ENCODE assay signal across 1 cellular context in the genomic region with DNA sequence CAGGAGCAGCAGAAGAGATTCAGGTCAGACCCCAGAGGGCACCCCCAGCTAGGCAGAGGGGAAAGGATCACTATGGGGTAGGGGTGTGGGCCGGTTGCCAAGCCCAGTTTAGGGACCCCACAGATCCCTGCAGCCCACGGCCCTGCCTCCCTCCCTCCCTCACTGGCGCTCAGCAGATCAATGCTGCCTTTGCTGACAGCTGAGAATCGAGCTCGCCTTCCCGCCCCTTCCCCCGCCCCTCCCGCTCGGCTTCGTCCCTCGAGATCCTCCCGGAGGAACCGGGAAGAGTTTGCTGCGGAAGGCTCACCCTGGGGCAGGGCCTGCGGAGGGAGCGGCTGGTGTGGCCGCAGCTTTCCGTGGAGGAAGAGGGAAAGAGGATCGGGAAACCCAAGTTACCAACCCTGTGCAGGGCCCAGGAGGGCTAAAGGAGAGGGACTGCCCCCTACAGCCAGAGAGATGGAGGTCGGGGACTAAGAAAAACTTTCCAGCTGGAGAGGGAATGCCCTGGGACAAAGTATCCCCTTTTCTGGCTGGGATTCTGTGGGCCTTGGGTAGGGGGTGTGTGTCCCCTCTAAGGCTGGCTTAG.
TF ChIP-seq lines count a peak whose summit lies in the region.

No MANE protein-coding gene starts in this region.

TF ChIP-seq in H1, 55 proteins besides CTCF, POLR2A, EP300 and RAD21:
- TF ChIP-seq GABPA (IDR thresholded peaks at IDR 0.05; ENCODE audit: borderline replicate concordance, insufficient read depth, low read length), result no peak; the same call in 1 of the 2 replicates
- TF ChIP-seq SRF (IDR thresholded peaks at IDR 0.05; ENCODE audit: low read depth, low read length), result no peak
- no peak for TF ChIP-seq CHD1 (IDR thresholded peaks at IDR 0.05; ENCODE audit: low read depth, low read length)
- no peak for TF ChIP-seq SIRT6 (IDR thresholded peaks at IDR 0.05; ENCODE audit: low read length)
- TF ChIP-seq, protein P1, sequence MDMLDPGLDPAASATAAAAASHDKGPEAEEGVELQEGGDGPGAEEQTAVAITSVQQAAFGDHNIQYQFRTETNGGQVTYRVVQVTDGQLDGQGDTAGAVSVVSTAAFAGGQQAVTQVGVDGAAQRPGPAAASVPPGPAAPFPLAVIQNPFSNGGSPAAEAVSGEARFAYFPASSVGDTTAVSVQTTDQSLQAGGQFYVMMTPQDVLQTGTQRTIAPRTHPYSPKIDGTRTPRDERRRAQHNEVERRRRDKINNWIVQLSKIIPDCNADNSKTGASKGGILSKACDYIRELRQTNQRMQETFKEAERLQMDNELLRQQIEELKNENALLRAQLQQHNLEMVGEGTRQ (IDR thresholded peaks at IDR 0.05; ENCODE audit: low read length), result no peak
- TF ChIP-seq KDM4A (IDR thresholded peaks at IDR 0.05; ENCODE audit: low read depth, low read length, severe bottlenecking), result peak; percentile 16
- TF ChIP-seq YY1 (IDR thresholded peaks at IDR 0.05; ENCODE audit: low read depth, low read length), result no peak
- no peak for TF ChIP-seq SP1 (IDR thresholded peaks at IDR 0.05; ENCODE audit: low read depth, low read length)
- no peak for TF ChIP-seq ZNF274 (IDR thresholded peaks at IDR 0.05; ENCODE audit: borderline replicate concordance, extremely low read depth, low read length)
- TF ChIP-seq JUND (IDR thresholded peaks at IDR 0.05; ENCODE audit: low read length), result no peak
- no peak for TF ChIP-seq CEBPB (IDR thresholded peaks at IDR 0.05; ENCODE audit: low read depth, low read length)
- no peak for TF ChIP-seq CBX8 (IDR thresholded peaks at IDR 0.05; ENCODE audit: borderline replicate concordance, low read depth, low read length)
- no peak for TF ChIP-seq SIX5 (IDR thresholded peaks at IDR 0.05; ENCODE audit: low read depth, low read length)
- TF ChIP-seq ASH2L (IDR thresholded peaks at IDR 0.05; ENCODE audit: low read length), result no peak
- no peak for TF ChIP-seq BCL11A (IDR thresholded peaks at IDR 0.05; ENCODE audit: low read depth in 2 of 2, low read length in 2 of 2)
- peak in 1 of 2 experiments; percentile 44; a peak in 1 of 4 replicates for TF ChIP-seq SIN3A (conservative IDR thresholded peaks at IDR 0.05 in 1 of 2, IDR thresholded peaks at IDR 0.05 in 1 of 2; ENCODE audit: low read depth in 1 of 2, low read length in 2 of 2)
- 0 out of 2 replicates have a peak, but pooled peaks have one; percentile 18 for TF ChIP-seq E2F6 (IDR thresholded peaks at IDR 0.05)
